Comparison of ENCODE assay signal across 19 cellular contexts in the genomic region with DNA sequence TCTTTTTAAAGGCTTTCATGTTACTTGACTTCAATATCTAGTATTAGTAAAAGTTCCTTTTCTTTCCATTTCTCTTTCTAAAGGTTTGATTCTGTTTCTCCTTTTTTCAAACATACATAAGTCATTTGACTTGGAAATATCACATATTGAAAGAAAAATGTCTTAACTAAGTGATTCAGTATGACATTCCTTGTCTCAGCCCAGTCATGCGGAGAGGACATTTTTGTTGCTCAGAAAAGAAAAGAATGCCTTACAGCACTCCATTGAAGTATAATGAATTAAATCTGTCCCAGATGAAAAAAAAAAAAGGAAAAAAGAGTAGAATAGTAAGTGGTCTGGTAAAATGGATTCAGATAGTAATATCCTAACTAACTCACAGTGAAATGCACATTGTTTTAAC.
"Had no signal": no experiment of that assay in that cellular context is flagged by ENCODE, and none has a peak within 500 bp of the region (broad histone marks: within the 10 kb centered on the region; RNA-seq: fewer than 3 reads in every experiment).

No MANE protein-coding gene starts in this region.

- ATAC-seq: activated CD4-positive, alpha-beta T cell treated with anti-CD3 and anti-CD28 coated beads for 36 hours; activated T-cell treated with anti-CD3 and anti-CD28 coated beads, Interleukin-2, amount 50 U/mL, for 72 hours; heart left ventricle; naive thymus-derived CD8-positive, alpha-beta T cell; psoas muscle; stimulated activated naive CD8-positive, alpha-beta T cell treated with anti-CD3 and anti-CD28 coated beads, Interleukin-15, amount 100 ng/mL, for 72 hours; T-helper 17 cell had no signal

- H3K4me1 Mint-ChIP-seq: activated CD4-positive, alpha-beta T cell treated with anti-CD3 and anti-CD28 coated beads for 36 hours; immature natural killer cell; memory B cell; naive thymus-derived CD8-positive, alpha-beta T cell; stimulated activated naive CD8-positive, alpha-beta T cell treated with anti-CD3 and anti-CD28 coated beads, Interleukin-15, amount 100 ng/mL, for 72 hours; T-helper 17 cell had no signal

- H3K27me3 Mint-ChIP-seq: activated CD4-positive, alpha-beta T cell treated with anti-CD3 and anti-CD28 coated beads for 36 hours; activated naive CD8-positive, alpha-beta T cell; memory B cell; naive thymus-derived CD8-positive, alpha-beta T cell; stimulated activated naive CD8-positive, alpha-beta T cell treated with anti-CD3 and anti-CD28 coated beads, Interleukin-15, amount 100 ng/mL, for 72 hours; T-helper 17 cell had no signal

- H3K27ac Mint-ChIP-seq: activated CD4-positive, alpha-beta T cell treated with anti-CD3 and anti-CD28 coated beads for 36 hours; activated naive CD8-positive, alpha-beta T cell; activated T-cell treated with anti-CD3 and anti-CD28 coated beads, Interleukin-2, amount 50 U/mL, for 72 hours; immature natural killer cell; memory B cell; naive thymus-derived CD8-positive, alpha-beta T cell; stimulated activated naive CD8-positive, alpha-beta T cell treated with anti-CD3 and anti-CD28 coated beads, Interleukin-15, amount 100 ng/mL, for 72 hours; T-helper 17 cell had no signal

- H3K4me3 Mint-ChIP-seq: activated CD4-positive, alpha-beta T cell treated with anti-CD3 and anti-CD28 coated beads for 36 hours; activated naive CD8-positive, alpha-beta T cell; activated T-cell treated with anti-CD3 and anti-CD28 coated beads, Interleukin-2, amount 50 U/mL, for 72 hours; immature natural killer cell; memory B cell; naive thymus-derived CD8-positive, alpha-beta T cell; stimulated activated naive CD8-positive, alpha-beta T cell treated with anti-CD3 and anti-CD28 coated beads, Interleukin-15, amount 100 ng/mL, for 72 hours; T-helper 17 cell had no signal

- H3K9me3 Mint-ChIP-seq: memory B cell; stimulated activated naive CD8-positive, alpha-beta T cell treated with anti-CD3 and anti-CD28 coated beads, Interleukin-15, amount 100 ng/mL, for 72 hours had no signal

- FAIRE-seq: bronchial epithelial cell had no signal

- H3K4me3 ChIP-seq: esophagus muscularis mucosa, heart left ventricle, left ventricle myocardium inferior, psoas muscle, sigmoid colon, upper lobe of left lung had no signal

- H3K36me3 Mint-ChIP-seq: activated naive CD8-positive, alpha-beta T cell; immature natural killer cell; memory B cell; naive thymus-derived CD8-positive, alpha-beta T cell had no signal

- DNase-seq: activated CD4-positive, alpha-beta T cell treated with anti-CD3 and anti-CD28 coated beads for 36 hours; activated CD8-positive, alpha-beta memory T cell treated with anti-CD3 and anti-CD28 coated beads, Interleukin-2, amount 50 U/mL, for 48 hours; activated gamma-delta T cell; activated T-cell treated with anti-CD3 and anti-CD28 coated beads, Interleukin-2, amount 50 U/mL, for 72 hours; heart left ventricle; immature natural killer cell; left ventricle myocardium inferior; naive thymus-derived CD8-positive, alpha-beta T cell; occipital lobe; psoas muscle; sigmoid colon; stimulated activated CD4-positive, alpha-beta T cell treated with anti-CD3 and anti-CD28 coated beads, Interleukin-1b, Interleukin-23, amount 100 ng/mL, for 48 hours; stimulated activated naive CD8-positive, alpha-beta T cell treated with anti-CD3 and anti-CD28 coated beads, Interleukin-15, amount 100 ng/mL, for 72 hours; T-helper 17 cell; upper lobe of left lung had no signal
